ENCODE assay signal across 11 cellular contexts in genomic region chr7:102627271-102627904, GRCh38. TPM values are rescaled to one million over a fixed set of nuclear protein-coding genes. Genes with fewer than 3 reads are reported as not detected.
DNase-seq lines count a peak whose midpoint lies in the region; ATAC-seq, FAIRE-seq and TF ChIP-seq lines count a peak whose summit lies in the region.
"Not testable (repeated sequence)": the region's sequence is repeated elsewhere in the genome, so short reads cannot be mapped to it uniquely, and the experiment has no call there.
"Had no signal": no experiment of that assay in that cellular context is flagged by ENCODE, and none has a peak within 500 bp of the region (broad histone marks: within the 10 kb centered on the region; RNA-seq: fewer than 3 reads in every experiment).

No MANE protein-coding gene starts in this region.

- H4K20me1 ChIP-seq in PC-3 (ENCODE audit: low read length); HepG2 (ENCODE audit: insufficient read depth, low read length): not testable (repeated sequence)

- WGBS in gastroesophageal sphincter (ENCODE audit: low coverage in 1 of 2), 2 donors = no CpG with 5 or more reads among the region's 8 CpGs
- no CpG with 5 or more reads among the region's 8 CpGs for WGBS in heart right ventricle, 2 donors
- no CpG with 5 or more reads among the region's 8 CpGs for WGBS in HepG2 (ENCODE audit: low lambda C conversion rate)
- no CpG with 5 or more reads among the region's 8 CpGs for WGBS in psoas muscle, 3 donors

- H3F3A ChIP-seq in PC-3 (ENCODE audit: low read length, unreplicated experiment) = not testable (repeated sequence)

- FAIRE-seq in HepG2 (lab: Jason Lieb, UNC) = not testable (repeated sequence)

- not testable (repeated sequence) for H3K4me1 ChIP-seq in PC-3 (ENCODE audit: insufficient read depth, low read length); gastroesophageal sphincter; heart right ventricle; HepG2 (ENCODE audit: insufficient read depth, low read length); psoas muscle; upper lobe of right lung

- H3K36me3 ChIP-seq in PC-3 (ENCODE audit: low read depth, low read length); gastroesophageal sphincter; heart right ventricle; HepG2 (replicated peaks in 1 of 2; ENCODE audit: control insufficient read depth in 1 of 2, insufficient read depth in 2 of 2, low read length in 2 of 2); psoas muscle (ENCODE audit: insufficient read depth in 1 of 2, low read depth in 1 of 2); upper lobe of right lung: not testable (repeated sequence)

- H3K27ac ChIP-seq in PC-3 (ENCODE audit: low read length); gastroesophageal sphincter; heart right ventricle; HepG2 (ENCODE audit: extremely low read length, insufficient read depth, low read length); psoas muscle; upper lobe of right lung: not testable (repeated sequence)

- TF ChIP-seq EP300 in gastroesophageal sphincter (IDR thresholded peaks at IDR 0.05); HepG2 (IDR thresholded peaks at IDR 0.05; ENCODE audit: low read depth in 2 of 2, low read length in 2 of 2); HepG2 (CRISPR knock-in tag; IDR thresholded peaks at IDR 0.05; ENCODE audit: borderline replicate concordance): not testable (repeated sequence)

- TF ChIP-seq RAD21 in HepG2 (CRISPR knock-in tag; IDR thresholded peaks at IDR 0.05) = not testable (repeated sequence)

- not testable (repeated sequence) for H3K9me3 ChIP-seq in PC-3 (ENCODE audit: low read length); gastroesophageal sphincter; heart right ventricle; HepG2 (ENCODE audit: low read length); psoas muscle; upper lobe of right lung

- H3K27me3 ChIP-seq in PC-3 (ENCODE audit: low read length); gastroesophageal sphincter; heart right ventricle; HepG2 (ENCODE audit: control insufficient read depth in 1 of 2, insufficient read depth in 2 of 2, low read length in 2 of 2); psoas muscle (ENCODE audit: insufficient read depth in 3 of 3, low read length in 2 of 3); upper lobe of right lung: not testable (repeated sequence)

- not testable (repeated sequence) for ATAC-seq in PC-3
- ATAC-seq in gastroesophageal sphincter (peak; percentile 22), heart right ventricle (peak; percentile 26 to 63 (median 52)), HepG2 (peak; percentile 8; the same call in 2 of the 3 replicates), psoas muscle (peak in 3 of 4 donors; percentile 11 to 18 (median 12)), upper lobe of right lung (peak; percentile 16)

- H3K4me3 ChIP-seq in PC-3 (ENCODE audit: low read length); gastroesophageal sphincter; heart right ventricle; HepG2 (replicated peaks in 1 of 3; ENCODE audit: insufficient read depth in 1 of 3, low read depth in 2 of 3, low read length in 3 of 3); psoas muscle; upper lobe of right lung: not testable (repeated sequence)

- intact Hi-C loops in PC-3 (cut with micrococcal nuclease); heart right ventricle (cut with DNase I); HepG2 (cut with micrococcal nuclease; ENCODE audit: unreplicated experiment); psoas muscle (cut with DNase I); upper lobe of right lung (cut with DNase I): not testable (repeated sequence)

- not testable (repeated sequence) for TF ChIP-seq CTCF in PC-3 (conservative IDR thresholded peaks at IDR 0.05; ENCODE audit: low read depth, low read length); gastroesophageal sphincter (IDR thresholded peaks at IDR 0.05); heart right ventricle (IDR thresholded peaks at IDR 0.05); HepG2 (CRISPR knock-in tag; IDR thresholded peaks at IDR 0.05); psoas muscle (IDR thresholded peaks at IDR 0.05); upper lobe of right lung (IDR thresholded peaks at IDR 0.05)

- not testable (repeated sequence) for DNase-seq in PC-3; heart right ventricle; HepG2 (ENCODE audit: low spot score); psoas muscle; upper lobe of right lung

- not testable (repeated sequence) for H3K9me2 ChIP-seq in PC-3 (replicated peaks; ENCODE audit: low read length)

- H2AFZ ChIP-seq in PC-3 (ENCODE audit: low read length); HepG2 (ENCODE audit: low read length): not testable (repeated sequence)

- BruUV-seq in PC-3 (replicated peaks; lab: Mats Ljungman, UMichigan) = TSS peak; percentile 14
- BruUV-seq in HepG2 (replicated peaks; lab: Mats Ljungman, UMichigan) = not testable (repeated sequence)

- POLR2A ChIA-PET in PC-3 (lab: Charles Lee; ENCODE audit: unreplicated experiment); HepG2 (lab: Yijun Ruan, JAX): not testable (repeated sequence)

- not testable (repeated sequence) for H3K4me2 ChIP-seq in PC-3 (ENCODE audit: low read length); HepG2 (ENCODE audit: low read depth, low read length)

- H3K79me2 ChIP-seq in PC-3 (ENCODE audit: low read length); HepG2 (ENCODE audit: insufficient read depth, low read length): not testable (repeated sequence)

- not testable (repeated sequence) for H3K9ac ChIP-seq in PC-3 (ENCODE audit: low read length); HepG2 (ENCODE audit: insufficient read depth, low read depth, low read length)

- in situ Hi-C loops in HepG2 (cut with HindIII; ENCODE audit: extremely low pct_ligation_motif_present, low pct_unique_long_range_greater_than_20kb) = not testable (repeated sequence)

- CTCF ChIA-PET in PC-3 (lab: Charles Lee); HepG2 (lab: Yijun Ruan, JAX; ENCODE audit: low intra/inter-chr PET ratio, low total read pairs): not testable (repeated sequence)

- TF ChIP-seq POLR2A in gastroesophageal sphincter (IDR thresholded peaks at IDR 0.05); HepG2 (IDR thresholded peaks at IDR 0.05; ENCODE audit: insufficient read depth in 1 of 2, low read depth in 2 of 2, low read length in 2 of 2): not testable (repeated sequence)

RNA-seq across cellular contexts. Expression of gene RASA4, which starts 10.8 kb away (rescaled TPM):
- total RNA-seq in PC-3 (2014; rRNA removed) = 6.7 and 15.8 TPM in 2 replicates
- 10 to 100 TPM; 35.5 to 62.2 (median 44.2) TPM for total RNA-seq in gastroesophageal sphincter
- 10 to 100 TPM in 6 of 10 donors, 1 to 10 TPM in 4; 8.3 to 76.1 (median 12.4) TPM for total RNA-seq in heart right ventricle
- polyA plus RNA-seq in heart right ventricle = 10 to 100 TPM; 10.2 to 13.8 TPM
- 0.59 and 1.1 TPM in 2 replicates for total RNA-seq in HepG2 (2016; rRNA removed; fragmentation: Illumina TruSeq; extraction: Trizol)
- total RNA-seq in HepG2 (2016; cell fraction: cytosol; rRNA removed; fragmentation: Illumina TruSeq; extraction: Trizol; ENCODE audit: low read depth) = 1.4 and 1.8 TPM in 2 replicates
- 0.52 and 0.82 TPM in 2 replicates for total RNA-seq in HepG2 (2016; cell fraction: insoluble cytoplasmic fraction; rRNA removed; fragmentation: Illumina TruSeq; extraction: Trizol)
- total RNA-seq in HepG2 (2016; cell fraction: membrane; rRNA removed; fragmentation: Illumina TruSeq; extraction: Trizol) = 0.37 and 0.62 TPM in 2 replicates
- total RNA-seq in HepG2 (2016; cell fraction: nucleus; rRNA removed; fragmentation: Illumina TruSeq; extraction: Trizol) = 1.9 and 2.1 TPM in 2 replicates
- 1.6 and 3.2 TPM in 2 replicates for polyA plus RNA-seq in HepG2 (2011; rRNA removed)
- 1.0 and 1.1 TPM in 2 replicates for polyA plus RNA-seq in HepG2 (2011; cell fraction: cytosol; rRNA removed)
- 23.8 and 32.1 TPM in 2 replicates for polyA plus RNA-seq in HepG2 (2011; cell fraction: nucleus; rRNA removed)
- polyA plus RNA-seq in HepG2 (2012) = 4.0 and 5.4 TPM in 2 replicates
- polyA plus RNA-seq in HepG2 (2016; cell fraction: cytosol; fragmentation: Illumina TruSeq; extraction: Trizol; ENCODE audit: low read depth) = 0.06 and 0.48 TPM in 2 replicates
- polyA plus RNA-seq in HepG2 (2016; cell fraction: insoluble cytoplasmic fraction; fragmentation: Illumina TruSeq; extraction: Trizol; ENCODE audit: low read depth) = 0.85 and 1.1 TPM in 2 replicates
- polyA plus RNA-seq in HepG2 (2016; cell fraction: membrane; fragmentation: Illumina TruSeq; extraction: Trizol; ENCODE audit: low read depth) = 0.66 and 0.69 TPM in 2 replicates
- polyA plus RNA-seq in HepG2 (2016; cell fraction: nucleus; fragmentation: Illumina TruSeq; extraction: Trizol; ENCODE audit: insufficient read depth, low read depth) = 4.0 and 7.7 TPM in 2 replicates
- polyA minus RNA-seq in HepG2 (2011; rRNA and poly(A)+ RNA removed; ENCODE audit: low replicate concordance) = 7.6 and 23.5 TPM in 2 replicates
- 1.2 and 1.7 TPM in 2 replicates for polyA minus RNA-seq in HepG2 (2011; cell fraction: cytosol; rRNA and poly(A)+ RNA removed)
- 5.1 and 8.9 TPM in 2 replicates for polyA minus RNA-seq in HepG2 (2011; cell fraction: nucleus; rRNA and poly(A)+ RNA removed)
- total RNA-seq in psoas muscle = 100 to 1,000 TPM; 185 to 266 (median 193) TPM
- polyA plus RNA-seq in psoas muscle = 100 to 1,000 TPM in 2 of 3 donors, 10 to 100 TPM in 1; 83.1 to 270 (median 107) TPM
- 78.8 TPM for total RNA-seq in upper lobe of right lung

RNA-seq across cellular contexts. Expression of gene UPK3BL1, which starts 15.2 kb away (rescaled TPM):
- total RNA-seq in PC-3 (2014; rRNA removed) (20.2 and 22.7 TPM in 2 replicates), gastroesophageal sphincter (10 to 100 TPM; 18.9 to 26.0 (median 23.6) TPM), heart right ventricle (10 to 100 TPM in 6 of 10 donors, 1 to 10 TPM in 4; 2.0 to 14.3 (median 10.7) TPM), HepG2 (2016; rRNA removed; fragmentation: Illumina TruSeq; extraction: Trizol) (3.5 and 6.3 TPM in 2 replicates), psoas muscle (1 to 10 TPM; 1.9 to 8.0 (median 6.8) TPM), upper lobe of right lung (39.4 TPM)
- polyA plus RNA-seq in heart right ventricle (10 to 100 TPM; 10.3 to 82.8 TPM), HepG2 (2011; rRNA removed) (13.8 and 20.5 TPM in 2 replicates), psoas muscle (10 to 100 TPM; 11.7 to 18.3 (median 14.6) TPM)
- 7.6 and 9.1 TPM in 2 replicates for total RNA-seq in HepG2 (2016; cell fraction: cytosol; rRNA removed; fragmentation: Illumina TruSeq; extraction: Trizol; ENCODE audit: low read depth)
- 3.5 and 6.1 TPM in 2 replicates for total RNA-seq in HepG2 (2016; cell fraction: insoluble cytoplasmic fraction; rRNA removed; fragmentation: Illumina TruSeq; extraction: Trizol)
- total RNA-seq in HepG2 (2016; cell fraction: membrane; rRNA removed; fragmentation: Illumina TruSeq; extraction: Trizol) = 5.1 and 7.2 TPM in 2 replicates
- 9.8 and 11.9 TPM in 2 replicates for total RNA-seq in HepG2 (2016; cell fraction: nucleus; rRNA removed; fragmentation: Illumina TruSeq; extraction: Trizol)
- polyA plus RNA-seq in HepG2 (2011; cell fraction: cytosol; rRNA removed) = 0.60 and 1.4 TPM in 2 replicates
- 50.7 and 51.6 TPM in 2 replicates for polyA plus RNA-seq in HepG2 (2011; cell fraction: nucleus; rRNA removed)
- 6.2 and 10.7 TPM in 2 replicates for polyA plus RNA-seq in HepG2 (2012)
- polyA plus RNA-seq in HepG2 (2016; cell fraction: cytosol; fragmentation: Illumina TruSeq; extraction: Trizol; ENCODE audit: low read depth) = 5.1 and 8.1 TPM in 2 replicates
- polyA plus RNA-seq in HepG2 (2016; cell fraction: insoluble cytoplasmic fraction; fragmentation: Illumina TruSeq; extraction: Trizol; ENCODE audit: low read depth) = 4.3 TPM in 1 of 2 replicates, not detected in the other
- polyA plus RNA-seq in HepG2 (2016; cell fraction: membrane; fragmentation: Illumina TruSeq; extraction: Trizol; ENCODE audit: low read depth) = 4.4 and 5.1 TPM in 2 replicates
- polyA plus RNA-seq in HepG2 (2016; cell fraction: nucleus; fragmentation: Illumina TruSeq; extraction: Trizol; ENCODE audit: insufficient read depth, low read depth) = 49.7 and 57.0 TPM in 2 replicates
- 12.1 and 17.4 TPM in 2 replicates for polyA minus RNA-seq in HepG2 (2011; rRNA and poly(A)+ RNA removed; ENCODE audit: low replicate concordance)
- polyA minus RNA-seq in HepG2 (2011; cell fraction: cytosol; rRNA and poly(A)+ RNA removed) = 2.2 and 5.1 TPM in 2 replicates
- 3.9 and 9.7 TPM in 2 replicates for polyA minus RNA-seq in HepG2 (2011; cell fraction: nucleus; rRNA and poly(A)+ RNA removed)

RNA-seq across cellular contexts. Expression of gene SPDYE2B, which starts 22.7 kb away (rescaled TPM):
- total RNA-seq in PC-3 (2014; rRNA removed) (not detected in 2 replicates), gastroesophageal sphincter (not detected), heart right ventricle (not detected), HepG2 (2016; rRNA removed; fragmentation: Illumina TruSeq; extraction: Trizol) (not detected in 2 replicates), psoas muscle (not detected), upper lobe of right lung (not detected)
- polyA plus RNA-seq in heart right ventricle (not detected), HepG2 (2011; rRNA removed) (not detected in 2 replicates), psoas muscle (not detected)
- not detected in 2 replicates for total RNA-seq in HepG2 (2016; cell fraction: cytosol; rRNA removed; fragmentation: Illumina TruSeq; extraction: Trizol; ENCODE audit: low read depth)
- not detected in 2 replicates for total RNA-seq in HepG2 (2016; cell fraction: insoluble cytoplasmic fraction; rRNA removed; fragmentation: Illumina TruSeq; extraction: Trizol)
- not detected in 2 replicates for total RNA-seq in HepG2 (2016; cell fraction: membrane; rRNA removed; fragmentation: Illumina TruSeq; extraction: Trizol)
- total RNA-seq in HepG2 (2016; cell fraction: nucleus; rRNA removed; fragmentation: Illumina TruSeq; extraction: Trizol) = not detected in 2 replicates
- polyA plus RNA-seq in HepG2 (2011; cell fraction: cytosol; rRNA removed) = not detected in 2 replicates
- polyA plus RNA-seq in HepG2 (2011; cell fraction: nucleus; rRNA removed) = not detected in 2 replicates
- polyA plus RNA-seq in HepG2 (2012) = not detected in 2 replicates
- not detected in 2 replicates for polyA plus RNA-seq in HepG2 (2016; cell fraction: cytosol; fragmentation: Illumina TruSeq; extraction: Trizol; ENCODE audit: low read depth)
- polyA plus RNA-seq in HepG2 (2016; cell fraction: insoluble cytoplasmic fraction; fragmentation: Illumina TruSeq; extraction: Trizol; ENCODE audit: low read depth) = not detected in 2 replicates
- polyA plus RNA-seq in HepG2 (2016; cell fraction: membrane; fragmentation: Illumina TruSeq; extraction: Trizol; ENCODE audit: low read depth) = not detected in 2 replicates
- not detected in 2 replicates for polyA plus RNA-seq in HepG2 (2016; cell fraction: nucleus; fragmentation: Illumina TruSeq; extraction: Trizol; ENCODE audit: insufficient read depth, low read depth)
- polyA minus RNA-seq in HepG2 (2011; rRNA and poly(A)+ RNA removed; ENCODE audit: low replicate concordance) = not detected in 2 replicates
- polyA minus RNA-seq in HepG2 (2011; cell fraction: cytosol; rRNA and poly(A)+ RNA removed) = not detected in 2 replicates
- polyA minus RNA-seq in HepG2 (2011; cell fraction: nucleus; rRNA and poly(A)+ RNA removed) = not detected in 2 replicates
- total RNA-seq: Caco-2; CD4-positive, alpha-beta T cell; H1; H9 had no signal
- polyA plus RNA-seq: BJ, H1 had no signal

RNA-seq across cellular contexts. Expression of gene POLR2J2, which starts 44.1 kb away (rescaled TPM):
- total RNA-seq in PC-3 (2014; rRNA removed) = 3.6 and 4.1 TPM in 2 replicates
- total RNA-seq in gastroesophageal sphincter = 1 to 10 TPM in 2 of 4 donors, under 1 TPM in 1, not detected in 1; 0.45 to 7.5 (median 5.3) TPM
- 1 to 10 TPM; 2.2 to 4.3 (median 3.3) TPM for total RNA-seq in heart right ventricle
- polyA plus RNA-seq in heart right ventricle = 1 to 10 TPM in 1 of 2 donors, under 1 TPM in 1; 0.43 to 8.6 TPM
- 0.22 and 1.6 TPM in 2 replicates for total RNA-seq in HepG2 (2016; rRNA removed; fragmentation: Illumina TruSeq; extraction: Trizol)
- total RNA-seq in HepG2 (2016; cell fraction: cytosol; rRNA removed; fragmentation: Illumina TruSeq; extraction: Trizol; ENCODE audit: low read depth) = 1.3 and 1.4 TPM in 2 replicates
- total RNA-seq in HepG2 (2016; cell fraction: insoluble cytoplasmic fraction; rRNA removed; fragmentation: Illumina TruSeq; extraction: Trizol) = 0.51 and 1.3 TPM in 2 replicates
- 0.71 and 1.00 TPM in 2 replicates for total RNA-seq in HepG2 (2016; cell fraction: membrane; rRNA removed; fragmentation: Illumina TruSeq; extraction: Trizol)
- 4.8 TPM in 2 replicates for total RNA-seq in HepG2 (2016; cell fraction: nucleus; rRNA removed; fragmentation: Illumina TruSeq; extraction: Trizol)
- polyA plus RNA-seq in HepG2 (2011; rRNA removed) = 2.7 and 2.8 TPM in 2 replicates
- polyA plus RNA-seq in HepG2 (2011; cell fraction: cytosol; rRNA removed) = 0.05 and 0.21 TPM in 2 replicates
- polyA plus RNA-seq in HepG2 (2011; cell fraction: nucleus; rRNA removed) = 6.0 and 6.4 TPM in 2 replicates
- polyA plus RNA-seq in HepG2 (2012) = 0.88 and 1.0 TPM in 2 replicates
- polyA plus RNA-seq in HepG2 (2016; cell fraction: cytosol; fragmentation: Illumina TruSeq; extraction: Trizol; ENCODE audit: low read depth) = 0.14 TPM in 1 of 2 replicates, not detected in the other
- polyA plus RNA-seq in HepG2 (2016; cell fraction: insoluble cytoplasmic fraction; fragmentation: Illumina TruSeq; extraction: Trizol; ENCODE audit: low read depth) = 0.17 and 0.29 TPM in 2 replicates
- polyA plus RNA-seq in HepG2 (2016; cell fraction: membrane; fragmentation: Illumina TruSeq; extraction: Trizol; ENCODE audit: low read depth) = 0.28 TPM in 1 of 2 replicates, not detected in the other
- polyA plus RNA-seq in HepG2 (2016; cell fraction: nucleus; fragmentation: Illumina TruSeq; extraction: Trizol; ENCODE audit: insufficient read depth, low read depth) = 5.0 and 6.1 TPM in 2 replicates
- 7.6 and 8.3 TPM in 2 replicates for polyA minus RNA-seq in HepG2 (2011; rRNA and poly(A)+ RNA removed; ENCODE audit: low replicate concordance)
- polyA minus RNA-seq in HepG2 (2011; cell fraction: cytosol; rRNA and poly(A)+ RNA removed) = 0.40 TPM in 1 of 2 replicates, not detected in the other
- 8.9 and 14.3 TPM in 2 replicates for polyA minus RNA-seq in HepG2 (2011; cell fraction: nucleus; rRNA and poly(A)+ RNA removed)
- total RNA-seq in psoas muscle = 1 to 10 TPM; 1.4 to 5.0 (median 3.3) TPM
- polyA plus RNA-seq in psoas muscle = 1 to 10 TPM; 1.3 to 1.9 (median 1.6) TPM
- 14.1 TPM for total RNA-seq in upper lobe of right lung

RNA-seq across cellular contexts. Expression of gene POLR2J3, which starts 55.0 kb away (rescaled TPM):
- total RNA-seq in PC-3 (2014; rRNA removed) (14.5 and 35.2 TPM in 2 replicates), gastroesophageal sphincter (10 to 100 TPM; 11.8 to 25.7 (median 17.5) TPM), heart right ventricle (10 to 100 TPM in 6 of 10 donors, 1 to 10 TPM in 4; 6.7 to 19.3 (median 12.1) TPM), HepG2 (2016; rRNA removed; fragmentation: Illumina TruSeq; extraction: Trizol) (24.0 and 28.0 TPM in 2 replicates), psoas muscle (10 to 100 TPM in 2 of 4 donors, 1 to 10 TPM in 2; 9.3 to 14.6 (median 11.1) TPM), upper lobe of right lung (36.7 TPM)
- polyA plus RNA-seq in heart right ventricle (100 to 1,000 TPM in 1 of 2 donors, 10 to 100 TPM in 1; 20.7 to 102 TPM), HepG2 (2011; rRNA removed) (34.2 and 36.5 TPM in 2 replicates), psoas muscle (10 to 100 TPM; 35.4 to 85.3 (median 46.0) TPM)
- total RNA-seq in HepG2 (2016; cell fraction: cytosol; rRNA removed; fragmentation: Illumina TruSeq; extraction: Trizol; ENCODE audit: low read depth) = 10.8 and 23.0 TPM in 2 replicates
- total RNA-seq in HepG2 (2016; cell fraction: insoluble cytoplasmic fraction; rRNA removed; fragmentation: Illumina TruSeq; extraction: Trizol) = 21.8 and 29.9 TPM in 2 replicates
- total RNA-seq in HepG2 (2016; cell fraction: membrane; rRNA removed; fragmentation: Illumina TruSeq; extraction: Trizol) = 17.9 and 21.3 TPM in 2 replicates
- total RNA-seq in HepG2 (2016; cell fraction: nucleus; rRNA removed; fragmentation: Illumina TruSeq; extraction: Trizol) = 30.5 and 36.9 TPM in 2 replicates
- polyA plus RNA-seq in HepG2 (2011; cell fraction: cytosol; rRNA removed) = 22.6 and 27.8 TPM in 2 replicates
- polyA plus RNA-seq in HepG2 (2011; cell fraction: nucleus; rRNA removed) = 62.0 and 82.7 TPM in 2 replicates
- 27.2 and 53.4 TPM in 2 replicates for polyA plus RNA-seq in HepG2 (2012)
- polyA plus RNA-seq in HepG2 (2016; cell fraction: cytosol; fragmentation: Illumina TruSeq; extraction: Trizol; ENCODE audit: low read depth) = 109 and 153 TPM in 2 replicates
- polyA plus RNA-seq in HepG2 (2016; cell fraction: insoluble cytoplasmic fraction; fragmentation: Illumina TruSeq; extraction: Trizol; ENCODE audit: low read depth) = 73.3 and 86.7 TPM in 2 replicates
- polyA plus RNA-seq in HepG2 (2016; cell fraction: membrane; fragmentation: Illumina TruSeq; extraction: Trizol; ENCODE audit: low read depth) = 146 and 148 TPM in 2 replicates
- 91.6 and 110 TPM in 2 replicates for polyA plus RNA-seq in HepG2 (2016; cell fraction: nucleus; fragmentation: Illumina TruSeq; extraction: Trizol; ENCODE audit: insufficient read depth, low read depth)
- 31.6 and 86.9 TPM in 2 replicates for polyA minus RNA-seq in HepG2 (2011; rRNA and poly(A)+ RNA removed; ENCODE audit: low replicate concordance)
- 11.1 and 12.8 TPM in 2 replicates for polyA minus RNA-seq in HepG2 (2011; cell fraction: cytosol; rRNA and poly(A)+ RNA removed)
- 80.6 and 112 TPM in 2 replicates for polyA minus RNA-seq in HepG2 (2011; cell fraction: nucleus; rRNA and poly(A)+ RNA removed)
